ENCODE assay signal across 8 cellular contexts in genomic region chr7:73668103-73668937, GRCh38. TPM values are rescaled to one million over a fixed set of nuclear protein-coding genes. Genes with fewer than 3 reads are reported as not detected.
DNase-seq lines count a peak whose midpoint lies in the region; ATAC-seq and TF ChIP-seq lines count a peak whose summit lies in the region.

No MANE protein-coding gene starts in this region.

- H3F3A ChIP-seq in GM23338 (replicated peaks; ENCODE audit: low read depth) (0 out of 2 replicates have a peak, but pooled peaks cover 3% of the 10 kb centered on the region), PC-9 (ENCODE audit: insufficient read depth, low read depth) (peaks cover 21% of the 10 kb centered on the region; the same call in 1 of the 2 replicates)

- H3K9me3 ChIP-seq in PC-9 (ENCODE audit: insufficient read depth, low read depth) (no peaks in the 10 kb centered on the region), esophagus squamous epithelium (peaks cover 0 to 5% (median 0%) of the 10 kb centered on the region in 3 donors), psoas muscle (no peaks in the 10 kb centered on the region)

- H4K20me1 ChIP-seq in GM23338 (replicated peaks; ENCODE audit: insufficient read depth), result no peaks in the 10 kb centered on the region; the same call in 1 of the 2 replicates
- no peaks in the 10 kb centered on the region for H4K20me1 ChIP-seq in PC-9 (ENCODE audit: insufficient read depth)

- CTCF ChIA-PET in Calu3 (lab: Charles Lee), result interaction anchor here (0.6 to 1.6 kb wide), 4 partner anchors 57 to 221 kb away, joined by 3 to 6 read pairs (median 3); no protein-coding TSS in a partner anchor
- CTCF ChIA-PET in PC-9 (lab: Charles Lee), result interaction anchor here (0.6 to 0.7 kb wide), 3 partner anchors 61 to 1317 kb away, joined by 3 to 14 read pairs (median 3); no protein-coding TSS in a partner anchor

- no TSS peak for BruUV-seq in Calu3 (replicated peaks; lab: Mats Ljungman, UMichigan)
- no TSS peak for BruUV-seq in PC-9 (replicated peaks; lab: Mats Ljungman, UMichigan)

- peaks cover 11% of the 10 kb centered on the region for H3K27me3 ChIP-seq in GM23338 (ENCODE audit: insufficient read depth)
- H3K27me3 ChIP-seq in PC-9 (ENCODE audit: insufficient read depth, low read depth), result no peaks in the 10 kb centered on the region
- peaks cover 0 to 53% (median 0%) of the 10 kb centered on the region in 4 donors for H3K27me3 ChIP-seq in esophagus squamous epithelium
- no peaks in the 10 kb centered on the region for H3K27me3 ChIP-seq in psoas muscle (ENCODE audit: insufficient read depth in 3 of 3, low read length in 2 of 3)

- intact Hi-C loops in Calu3 (cut with micrococcal nuclease; ENCODE audit: unreplicated experiment), result no loop called here
- intact Hi-C loops in PC-9 (cut with micrococcal nuclease; ENCODE audit: unreplicated experiment), result loop anchor here (5.0 kb wide), 3 partner anchors 41 to 146 kb away; partner anchors contain the start of genes BAZ1B and STX1A
- intact Hi-C loops in esophagus squamous epithelium (cut with DNase I), result loop anchor here (5.0 kb wide), 1 partner anchor 61 kb away; no protein-coding TSS in a partner anchor
- intact Hi-C loops in psoas muscle (cut with DNase I), result loop anchor here in 1 of 2 donors (5.0 kb wide), 1 partner anchor 61 kb away; no protein-coding TSS in a partner anchor
- intact Hi-C loops in posterior cingulate gyrus (cut with DNase I), result loop anchor here (5.0 to 10.0 kb wide), 3 partner anchors 41 to 64 kb away; no protein-coding TSS in a partner anchor

- H3K27ac ChIP-seq in GM23338 (ENCODE audit: low read depth) (no peak overlapping the region), PC-9 (no peak overlapping the region), esophagus squamous epithelium (peak overlapping the region in 3 of 4 donors; percentile 32 to 57 (median 43)), psoas muscle (no peak overlapping the region)

- H3K4me3 Mint-ChIP-seq in Calu3 (ENCODE audit: low read depth, unreplicated experiment), result peak overlapping the region; percentile 67
- peak overlapping the region; percentile 77 for H3K4me3 Mint-ChIP-seq in GM23338

- H3K36me3 Mint-ChIP-seq in Calu3 (ENCODE audit: insufficient read depth, unreplicated experiment) (peaks cover 27% of the 10 kb centered on the region), GM23338 (ENCODE audit: low read depth) (peaks cover 4% of the 10 kb centered on the region; the same call in 2 of the 3 replicates)

- H3K9me2 ChIP-seq in GM23338 (ENCODE audit: insufficient read depth) (no peaks in the 10 kb centered on the region), PC-9 (ENCODE audit: insufficient read depth) (no peaks in the 10 kb centered on the region)

- H3K4me1 ChIP-seq in GM23338 (ENCODE audit: insufficient read depth), result peaks cover 19% of the 10 kb centered on the region; the same call in 1 of the 2 replicates
- 0 out of 2 replicates have a peak, but pooled peaks cover 4% of the 10 kb centered on the region for H3K4me1 ChIP-seq in PC-9 (replicated peaks; ENCODE audit: insufficient read depth)
- H3K4me1 ChIP-seq in esophagus squamous epithelium, result peaks cover 7 to 22% (median 8%) of the 10 kb centered on the region in 3 donors
- H3K4me1 ChIP-seq in psoas muscle, result no peaks in the 10 kb centered on the region

- H3K4me2 ChIP-seq in GM23338 (peak overlapping the region; percentile 88), PC-9 (peak overlapping the region; percentile 75)

- H3K9me3 Mint-ChIP-seq in Calu3 (ENCODE audit: low read depth, unreplicated experiment), result peaks cover under 1% of the 10 kb centered on the region
- H3K9me3 Mint-ChIP-seq in GM23338, result peaks cover 1% of the 10 kb centered on the region; the same call in 2 of the 3 replicates

- H3K36me3 ChIP-seq in GM23338 (ENCODE audit: insufficient read depth), result no peaks in the 10 kb centered on the region
- H3K36me3 ChIP-seq in PC-9 (ENCODE audit: low read depth), result no peaks in the 10 kb centered on the region
- no peaks in the 10 kb centered on the region for H3K36me3 ChIP-seq in esophagus squamous epithelium
- no peaks in the 10 kb centered on the region for H3K36me3 ChIP-seq in psoas muscle (ENCODE audit: insufficient read depth in 1 of 2, low read depth in 1 of 2)

- TF ChIP-seq POLR2A in esophagus squamous epithelium (IDR thresholded peaks at IDR 0.05), result no peak

- TF ChIP-seq CTCF in Calu3 (IDR thresholded peaks at IDR 0.05; ENCODE audit: unreplicated experiment) (no peak), GM23338 (conservative IDR thresholded peaks at IDR 0.05; ENCODE audit: low read depth in 2 of 2) (no peak), PC-9 (conservative IDR thresholded peaks at IDR 0.05) (no peak), esophagus squamous epithelium (IDR thresholded peaks at IDR 0.05) (no peak), psoas muscle (IDR thresholded peaks at IDR 0.05) (no peak)

- 5 to 9% methylated on average over 9 to 17 of the region's 54 CpGs for WGBS in esophagus squamous epithelium, 2 donors
- 3 to 6% (median 4%) methylated on average over 31 to 54 of the region's 54 CpGs for WGBS in psoas muscle, 3 donors

- ATAC-seq in GM23338 (peak; percentile 3; the same call in 2 of the 3 replicates), psoas muscle (no peak), GM21390 (IDR thresholded peaks at IDR 0.05; ENCODE audit: unreplicated experiment) (no peak), GM19467 (IDR thresholded peaks at IDR 0.05; ENCODE audit: unreplicated experiment) (no peak)

- H3K27ac Mint-ChIP-seq in Calu3 (ENCODE audit: unreplicated experiment), result no peak overlapping the region
- H3K27ac Mint-ChIP-seq in GM23338, result no peak overlapping the region

- H3K4me3 ChIP-seq in GM23338, result peak overlapping the region; percentile 66
- H3K4me3 ChIP-seq in PC-9, result peak overlapping the region; percentile 40; the same call in 1 of the 2 replicates
- peak overlapping the region; percentile 29 to 80 (median 60) for H3K4me3 ChIP-seq in esophagus squamous epithelium
- H3K4me3 ChIP-seq in psoas muscle, result peak overlapping the region; percentile 68

- H3K27me3 Mint-ChIP-seq in Calu3 (ENCODE audit: unreplicated experiment) (no peaks in the 10 kb centered on the region), GM23338 (ENCODE audit: insufficient read depth, low read depth, poor library complexity) (peaks cover 26% of the 10 kb centered on the region)

- POLR2A ChIA-PET in PC-9 (lab: Charles Lee; ENCODE audit: unreplicated experiment), result no interaction called here

- H3K79me2 ChIP-seq in GM23338 (replicated peaks; ENCODE audit: insufficient read depth) (no peaks in the 10 kb centered on the region), PC-9 (ENCODE audit: low read depth) (no peaks in the 10 kb centered on the region)

- peaks cover 22% of the 10 kb centered on the region for H3K4me1 Mint-ChIP-seq in Calu3 (ENCODE audit: low read depth, unreplicated experiment)
- peaks cover 23% of the 10 kb centered on the region; the same call in 2 of the 3 replicates for H3K4me1 Mint-ChIP-seq in GM23338

- no peak for DNase-seq in Calu3
- DNase-seq in GM23338 (ENCODE audit: low spot score), result no peak
- no peak for DNase-seq in PC-9
- no peak for DNase-seq in esophagus squamous epithelium (lab: John Stamatoyannopoulos, UW)
- peak; percentile 27 to 40 for DNase-seq in psoas muscle
- DNase-seq in posterior cingulate gyrus, result no peak

- peak overlapping the region; percentile 78 for H2AFZ ChIP-seq in GM23338
- peak overlapping the region; percentile 73 for H2AFZ ChIP-seq in PC-9

TF ChIP-seq in GM23338, 12 proteins besides CTCF, POLR2A, EP300 and RAD21 (continues in another document):
- no peak for TF ChIP-seq ETS1 (IDR thresholded peaks at IDR 0.05)

RNA-seq across cellular contexts. Expression of gene VPS37D, which starts 0.7 kb away (rescaled TPM):
- total RNA-seq in Calu3 (2022), result 0.94 and 1.3 TPM in 2 replicates
- total RNA-seq in GM23338 (2014; rRNA removed; shearing (Covaris generic)), result 5.6 and 7.0 TPM in 2 replicates
- polyA plus RNA-seq in GM23338 (2016; fragmentation: Nextera tagmentation; extraction: Ambion mirVana), result 1.8 and 2.2 TPM in 2 replicates
- 8.3 and 12.4 TPM in 2 replicates for total RNA-seq in PC-9 (2021)
- 1 to 10 TPM in 1 of 4 donors, under 1 TPM in 1, not detected in 2; 0.97 to 1.3 TPM for total RNA-seq in esophagus squamous epithelium
- 1 to 10 TPM in 1 of 4 donors, under 1 TPM in 3; 0.18 to 1.1 (median 0.72) TPM for total RNA-seq in psoas muscle
- under 1 TPM; 0.29 to 0.72 (median 0.42) TPM for polyA plus RNA-seq in psoas muscle

RNA-seq across cellular contexts. Expression of gene DNAJC30, which starts 14.9 kb away (rescaled TPM):
- total RNA-seq in Calu3 (2022) (10.1 and 10.5 TPM in 2 replicates), PC-9 (2021) (8.0 and 9.5 TPM in 2 replicates), esophagus squamous epithelium (1 to 10 TPM; 2.7 to 5.7 (median 4.8) TPM), psoas muscle (10 to 100 TPM in 2 of 4 donors, 1 to 10 TPM in 2; 8.7 to 13.9 (median 10.6) TPM)
- total RNA-seq in GM23338 (2014; rRNA removed; shearing (Covaris generic)), result 1.3 and 2.8 TPM in 2 replicates
- polyA plus RNA-seq in GM23338 (2016; fragmentation: Nextera tagmentation; extraction: Ambion mirVana) (5.2 and 5.6 TPM in 2 replicates), psoas muscle (1 to 10 TPM; 4.3 to 9.8 (median 8.3) TPM)

RNA-seq across cellular contexts. Expression of gene BUD23, which starts 15.1 kb away (rescaled TPM):
- total RNA-seq in Calu3 (2022), result 73.5 and 75.8 TPM in 2 replicates
- total RNA-seq in GM23338 (2014; rRNA removed; shearing (Covaris generic)), result 57.2 and 62.1 TPM in 2 replicates
- 117 and 129 TPM in 2 replicates for polyA plus RNA-seq in GM23338 (2016; fragmentation: Nextera tagmentation; extraction: Ambion mirVana)
- 122 and 158 TPM in 2 replicates for total RNA-seq in PC-9 (2021)
- 10 to 100 TPM; 24.9 to 44.7 (median 42.6) TPM for total RNA-seq in esophagus squamous epithelium
- 10 to 100 TPM; 50.4 to 96.2 (median 83.4) TPM for total RNA-seq in psoas muscle
- 100 to 1,000 TPM; 106 to 155 (median 149) TPM for polyA plus RNA-seq in psoas muscle

RNA-seq across cellular contexts. Expression of gene MLXIPL, which starts 44.0 kb away (rescaled TPM):
- total RNA-seq in Calu3 (2022) (1.1 and 3.0 TPM in 2 replicates), PC-9 (2021) (24.9 and 32.0 TPM in 2 replicates), esophagus squamous epithelium (10 to 100 TPM in 1 of 4 donors, 1 to 10 TPM in 2, under 1 TPM in 1; 0.53 to 13.5 (median 2.9) TPM), psoas muscle (10 to 100 TPM; 16.3 to 65.2 (median 27.6) TPM)
- 8.6 and 25.7 TPM in 2 replicates for total RNA-seq in GM23338 (2014; rRNA removed; shearing (Covaris generic))
- polyA plus RNA-seq in GM23338 (2016; fragmentation: Nextera tagmentation; extraction: Ambion mirVana) (13.1 and 13.7 TPM in 2 replicates), psoas muscle (10 to 100 TPM; 11.1 to 43.6 (median 14.1) TPM)

RNA-seq across cellular contexts. Expression of gene STX1A, which starts 51.1 kb away (rescaled TPM):
- total RNA-seq in Calu3 (2022), result 26.1 and 26.2 TPM in 2 replicates
- total RNA-seq in GM23338 (2014; rRNA removed; shearing (Covaris generic)), result 9.4 and 19.8 TPM in 2 replicates
- 9.1 and 11.7 TPM in 2 replicates for polyA plus RNA-seq in GM23338 (2016; fragmentation: Nextera tagmentation; extraction: Ambion mirVana)
- total RNA-seq in PC-9 (2021), result 39.1 and 40.5 TPM in 2 replicates
- 1 to 10 TPM in 3 of 4 donors, under 1 TPM in 1; 0.94 to 4.0 (median 1.8) TPM for total RNA-seq in esophagus squamous epithelium
- 1 to 10 TPM; 1.9 to 3.6 (median 2.6) TPM for total RNA-seq in psoas muscle
- polyA plus RNA-seq in psoas muscle, result 1 to 10 TPM; 2.3 to 5.4 (median 4.2) TPM

Comparison
In these comparisons a context has a peak if more than half of its experiments do, and no peak if none do; other contexts are left out.
1. DNase-seq: peak in psoas muscle (2 of 2); none in Calu3 (single experiment), GM23338 (single experiment), PC-9 (0 of 2), esophagus squamous epithelium (single experiment) and posterior cingulate gyrus (0 of 10).
2. H3K27ac ChIP-seq: peak in esophagus squamous epithelium (3 of 4); none in GM23338 (single experiment), PC-9 (single experiment) and psoas muscle (single experiment).
3. Peak in every context shown above with its lines, with median percentiles within 50 percentile points of each other: H3K4me3 ChIP-seq.